ENCODE assay signal across 9 cellular contexts in genomic region chr15:70014860-70015490, GRCh38.
A peak's percentile ranks its signal among the peaks of the same experiment; 100 is the strongest.
DNase-seq lines count a peak whose midpoint lies in the region; ATAC-seq, FAIRE-seq and TF ChIP-seq lines count a peak whose summit lies in the region.
"Had no signal": no experiment of that assay in that cellular context is flagged by ENCODE, and none has a peak within 500 bp of the region (broad histone marks: within the 10 kb centered on the region; RNA-seq: fewer than 3 reads in every experiment).

No MANE protein-coding gene starts in this region.

- FAIRE-seq in H54 (lab: Jason Lieb, UNC): no peak

- peak; percentile 48 for TF ChIP-seq CTCF in GM10266 (IDR thresholded peaks at IDR 0.05; ENCODE audit: control insufficient read depth, insufficient read depth, low read depth, missing control alignments)

- no peak for TF ChIP-seq POLR2A in erythroblast (IDR thresholded peaks at IDR 0.05; ENCODE audit: low read length)
- no peak for TF ChIP-seq POLR2A in H54 (IDR thresholded peaks at IDR 0.05; ENCODE audit: low read depth, low read length)

- DNase-seq in GM10266 (ENCODE audit: extremely low spot score) (peak; percentile 79), dermis blood vessel endothelial cell (peak; percentile 3), erythroblast (lab: John Stamatoyannopoulos, UW) (no peak), H54 (ENCODE audit: insufficient read length, low spot score) (no peak), AG08396 (ENCODE audit: low spot score) (no peak)
- DNase-seq in activated CD4-positive, alpha-beta T cell treated with anti-CD3 and anti-CD28 coated beads for 48 hours: no peak
- DNase-seq: activated naive CD8-positive, alpha-beta T cell treated with anti-CD3 and anti-CD28 coated beads, Interleukin-2, amount 10 ng/mL, durations not matched to agents 7 days and 5 days had no signal

- ATAC-seq in GM19395 (IDR thresholded peaks at IDR 0.05; ENCODE audit: unreplicated experiment) (peak; percentile 87), HG03066 (IDR thresholded peaks at IDR 0.05; ENCODE audit: low read depth, unreplicated experiment) (peak; percentile 86)

Comparison
In these comparisons a context has a peak if more than half of its experiments do, and no peak if none do; other contexts are left out.
1. DNase-seq: peak in GM10266 (single experiment) and dermis blood vessel endothelial cell (single experiment); none in erythroblast (0 of 2), H54 (single experiment), AG08396 (single experiment) and activated CD4-positive, alpha-beta T cell treated with anti-CD3 and anti-CD28 coated beads for 48 hours (single experiment).